ENCODE assay signal across 8 cellular contexts in genomic region chr4:78938474-78938867, GRCh38. TPM values are rescaled to one million over a fixed set of nuclear protein-coding genes. Genes with fewer than 3 reads are reported as not detected.
DNase-seq lines count a peak whose midpoint lies in the region; ATAC-seq and TF ChIP-seq lines count a peak whose summit lies in the region.

No MANE protein-coding gene starts in this region.

- no peaks in the 10 kb centered on the region for H3K36me3 ChIP-seq in left ventricle myocardium inferior
- no peaks in the 10 kb centered on the region for H3K36me3 ChIP-seq in tibial artery

- ATAC-seq in Right ventricle myocardium superior (ENCODE audit: poor library complexity) (no peak), GM18511 (IDR thresholded peaks at IDR 0.05; ENCODE audit: unreplicated experiment) (no peak), HG03571 (IDR thresholded peaks at IDR 0.05; ENCODE audit: unreplicated experiment) (no peak)

- H3K27me3 Mint-ChIP-seq in activated naive CD8-positive, alpha-beta T cell = peaks cover 4% of the 10 kb centered on the region

- H3K27ac ChIP-seq in left ventricle myocardium inferior (replicated peaks) (no peak overlapping the region), tibial artery (peak overlapping the region; percentile 73 to 74)

- H3K4me3 Mint-ChIP-seq in activated naive CD8-positive, alpha-beta T cell = peak overlapping the region; percentile 100

- H3K27me3 ChIP-seq in left ventricle myocardium inferior (ENCODE audit: low read depth) = no peaks in the 10 kb centered on the region
- no peaks in the 10 kb centered on the region for H3K27me3 ChIP-seq in tibial artery

- H3K27ac Mint-ChIP-seq in activated naive CD8-positive, alpha-beta T cell = peak overlapping the region; percentile 82

- H3K4me1 ChIP-seq in left ventricle myocardium inferior = peaks cover 27% of the 10 kb centered on the region
- peaks cover 0 to 19% (median 10%) of the 10 kb centered on the region in 4 donors for H3K4me1 ChIP-seq in tibial artery

- H3K9me3 Mint-ChIP-seq in activated naive CD8-positive, alpha-beta T cell (ENCODE audit: low read depth) = no peaks in the 10 kb centered on the region

- intact Hi-C loops in left ventricle myocardium inferior (cut with micrococcal nuclease) (no loop called here), Right ventricle myocardium superior (cut with DNase I) (no loop called here), tibial artery (cut with DNase I; ENCODE audit: low total_unique reads) (no loop called here)

- H3K4me3 ChIP-seq in left ventricle myocardium inferior = peak overlapping the region; percentile 91
- peak overlapping the region; percentile 82 to 83 for H3K4me3 ChIP-seq in tibial artery

- H3K9me3 ChIP-seq in left ventricle myocardium inferior (replicated peaks) (no peaks in the 10 kb centered on the region), tibial artery (no peaks in the 10 kb centered on the region)

- peaks cover 42% of the 10 kb centered on the region for H3K4me1 Mint-ChIP-seq in activated naive CD8-positive, alpha-beta T cell (ENCODE audit: low read depth)

- TF ChIP-seq CTCF in left ventricle myocardium inferior (IDR thresholded peaks at IDR 0.05; ENCODE audit: borderline replicate concordance) (no peak), tibial artery (IDR thresholded peaks at IDR 0.05) (no peak)

- H3K36me3 Mint-ChIP-seq in activated naive CD8-positive, alpha-beta T cell = peaks cover 6% of the 10 kb centered on the region

- DNase-seq in left ventricle myocardium inferior (no peak), Right ventricle myocardium superior (no peak), kidney glomerular epithelial cell (lab: John Stamatoyannopoulos, UW) (peak; percentile 39), tibial artery (no peak), putamen (ENCODE audit: low spot score) (no peak)

RNA-seq across cellular contexts. Expression of gene PAQR3, which starts 0.8 kb away (rescaled TPM):
- total RNA-seq in left ventricle myocardium inferior (9.8 TPM), Right ventricle myocardium superior (6.9 TPM)
